Comparison of ENCODE assay signal across 1 cellular context in the genomic region with DNA sequence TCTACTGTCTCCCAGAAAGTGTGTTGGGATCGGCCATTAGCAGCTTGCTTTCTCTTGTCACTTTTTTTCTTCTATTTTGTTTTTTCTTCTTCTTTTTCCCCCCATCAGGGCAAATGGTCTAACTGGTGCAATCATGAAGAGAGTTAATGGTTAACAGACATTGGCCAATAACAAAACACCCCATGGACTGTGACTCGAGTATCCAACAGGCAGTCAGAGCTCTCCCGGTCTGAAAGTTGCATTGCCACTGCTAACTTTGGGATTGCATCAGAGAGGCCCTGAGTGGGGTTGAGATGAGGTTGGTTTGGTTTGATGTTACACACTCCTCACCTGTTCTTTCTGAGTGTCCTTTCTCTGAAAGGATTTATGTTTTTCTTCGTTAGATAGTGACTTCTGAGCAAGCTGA.
TF ChIP-seq lines count a peak whose summit lies in the region.

No MANE protein-coding gene starts in this region.

TF ChIP-seq in HepG2, 621 proteins besides CTCF, POLR2A, EP300 and RAD21 (continued from another document and continues in another):
- TF ChIP-seq, protein P1, sequence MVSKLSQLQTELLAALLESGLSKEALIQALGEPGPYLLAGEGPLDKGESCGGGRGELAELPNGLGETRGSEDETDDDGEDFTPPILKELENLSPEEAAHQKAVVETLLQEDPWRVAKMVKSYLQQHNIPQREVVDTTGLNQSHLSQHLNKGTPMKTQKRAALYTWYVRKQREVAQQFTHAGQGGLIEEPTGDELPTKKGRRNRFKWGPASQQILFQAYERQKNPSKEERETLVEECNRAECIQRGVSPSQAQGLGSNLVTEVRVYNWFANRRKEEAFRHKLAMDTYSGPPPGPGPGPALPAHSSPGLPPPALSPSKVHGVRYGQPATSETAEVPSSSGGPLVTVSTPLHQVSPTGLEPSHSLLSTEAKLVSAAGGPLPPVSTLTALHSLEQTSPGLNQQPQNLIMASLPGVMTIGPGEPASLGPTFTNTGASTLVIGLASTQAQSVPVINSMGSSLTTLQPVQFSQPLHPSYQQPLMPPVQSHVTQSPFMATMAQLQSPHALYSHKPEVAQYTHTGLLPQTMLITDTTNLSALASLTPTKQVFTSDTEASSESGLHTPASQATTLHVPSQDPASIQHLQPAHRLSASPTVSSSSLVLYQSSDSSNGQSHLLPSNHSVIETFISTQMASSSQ (IDR thresholded peaks at IDR 0.05; ENCODE audit: low read depth): peak; percentile 99
- TF ChIP-seq, protein P1 (CRISPR knock-in tag; IDR thresholded peaks at IDR 0.05; ENCODE audit: borderline replicate concordance): peak; percentile 99
- peak; percentile 98 for TF ChIP-seq ZNF614 (CRISPR knock-in tag; IDR thresholded peaks at IDR 0.05; ENCODE audit: borderline replicate concordance)
- no peak for TF ChIP-seq ZSCAN29 (CRISPR knock-in tag; conservative IDR thresholded peaks at IDR 0.05)
- TF ChIP-seq SMC3 (IDR thresholded peaks at IDR 0.05; ENCODE audit: low read length): peak; percentile 86
- no peak for TF ChIP-seq NFRKB (IDR thresholded peaks at IDR 0.05)
- TF ChIP-seq, protein P2, sequence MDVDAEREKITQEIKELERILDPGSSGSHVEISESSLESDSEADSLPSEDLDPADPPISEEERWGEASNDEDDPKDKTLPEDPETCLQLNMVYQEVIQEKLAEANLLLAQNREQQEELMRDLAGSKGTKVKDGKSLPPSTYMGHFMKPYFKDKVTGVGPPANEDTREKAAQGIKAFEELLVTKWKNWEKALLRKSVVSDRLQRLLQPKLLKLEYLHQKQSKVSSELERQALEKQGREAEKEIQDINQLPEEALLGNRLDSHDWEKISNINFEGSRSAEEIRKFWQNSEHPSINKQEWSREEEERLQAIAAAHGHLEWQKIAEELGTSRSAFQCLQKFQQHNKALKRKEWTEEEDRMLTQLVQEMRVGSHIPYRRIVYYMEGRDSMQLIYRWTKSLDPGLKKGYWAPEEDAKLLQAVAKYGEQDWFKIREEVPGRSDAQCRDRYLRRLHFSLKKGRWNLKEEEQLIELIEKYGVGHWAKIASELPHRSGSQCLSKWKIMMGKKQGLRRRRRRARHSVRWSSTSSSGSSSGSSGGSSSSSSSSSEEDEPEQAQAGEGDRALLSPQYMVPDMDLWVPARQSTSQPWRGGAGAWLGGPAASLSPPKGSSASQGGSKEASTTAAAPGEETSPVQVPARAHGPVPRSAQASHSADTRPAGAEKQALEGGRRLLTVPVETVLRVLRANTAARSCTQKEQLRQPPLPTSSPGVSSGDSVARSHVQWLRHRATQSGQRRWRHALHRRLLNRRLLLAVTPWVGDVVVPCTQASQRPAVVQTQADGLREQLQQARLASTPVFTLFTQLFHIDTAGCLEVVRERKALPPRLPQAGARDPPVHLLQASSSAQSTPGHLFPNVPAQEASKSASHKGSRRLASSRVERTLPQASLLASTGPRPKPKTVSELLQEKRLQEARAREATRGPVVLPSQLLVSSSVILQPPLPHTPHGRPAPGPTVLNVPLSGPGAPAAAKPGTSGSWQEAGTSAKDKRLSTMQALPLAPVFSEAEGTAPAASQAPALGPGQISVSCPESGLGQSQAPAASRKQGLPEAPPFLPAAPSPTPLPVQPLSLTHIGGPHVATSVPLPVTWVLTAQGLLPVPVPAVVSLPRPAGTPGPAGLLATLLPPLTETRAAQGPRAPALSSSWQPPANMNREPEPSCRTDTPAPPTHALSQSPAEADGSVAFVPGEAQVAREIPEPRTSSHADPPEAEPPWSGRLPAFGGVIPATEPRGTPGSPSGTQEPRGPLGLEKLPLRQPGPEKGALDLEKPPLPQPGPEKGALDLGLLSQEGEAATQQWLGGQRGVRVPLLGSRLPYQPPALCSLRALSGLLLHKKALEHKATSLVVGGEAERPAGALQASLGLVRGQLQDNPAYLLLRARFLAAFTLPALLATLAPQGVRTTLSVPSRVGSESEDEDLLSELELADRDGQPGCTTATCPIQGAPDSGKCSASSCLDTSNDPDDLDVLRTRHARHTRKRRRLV (CRISPR knock-in tag; IDR thresholded peaks at IDR 0.05): no peak
- TF ChIP-seq, protein P3, sequence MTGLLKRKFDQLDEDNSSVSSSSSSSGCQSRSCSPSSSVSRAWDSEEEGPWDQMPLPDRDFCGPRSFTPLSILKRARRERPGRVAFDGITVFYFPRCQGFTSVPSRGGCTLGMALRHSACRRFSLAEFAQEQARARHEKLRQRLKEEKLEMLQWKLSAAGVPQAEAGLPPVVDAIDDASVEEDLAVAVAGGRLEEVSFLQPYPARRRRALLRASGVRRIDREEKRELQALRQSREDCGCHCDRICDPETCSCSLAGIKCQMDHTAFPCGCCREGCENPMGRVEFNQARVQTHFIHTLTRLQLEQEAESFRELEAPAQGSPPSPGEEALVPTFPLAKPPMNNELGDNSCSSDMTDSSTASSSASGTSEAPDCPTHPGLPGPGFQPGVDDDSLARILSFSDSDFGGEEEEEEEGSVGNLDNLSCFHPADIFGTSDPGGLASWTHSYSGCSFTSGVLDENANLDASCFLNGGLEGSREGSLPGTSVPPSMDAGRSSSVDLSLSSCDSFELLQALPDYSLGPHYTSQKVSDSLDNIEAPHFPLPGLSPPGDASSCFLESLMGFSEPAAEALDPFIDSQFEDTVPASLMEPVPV (CRISPR knock-in tag; IDR thresholded peaks at IDR 0.05): no peak
- TF ChIP-seq, protein P4, sequence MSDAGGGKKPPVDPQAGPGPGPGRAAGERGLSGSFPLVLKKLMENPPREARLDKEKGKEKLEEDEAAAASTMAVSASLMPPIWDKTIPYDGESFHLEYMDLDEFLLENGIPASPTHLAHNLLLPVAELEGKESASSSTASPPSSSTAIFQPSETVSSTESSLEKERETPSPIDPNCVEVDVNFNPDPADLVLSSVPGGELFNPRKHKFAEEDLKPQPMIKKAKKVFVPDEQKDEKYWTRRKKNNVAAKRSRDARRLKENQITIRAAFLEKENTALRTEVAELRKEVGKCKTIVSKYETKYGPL (CRISPR knock-in tag; IDR thresholded peaks at IDR 0.05): no peak; the same call in 1 of the 2 replicates
- TF ChIP-seq ZNF652 (CRISPR knock-in tag; IDR thresholded peaks at IDR 0.05; ENCODE audit: borderline replicate concordance, low read depth): peak; percentile 66
- no peak for TF ChIP-seq GZF1 (CRISPR knock-in tag; IDR thresholded peaks at IDR 0.05)
- TF ChIP-seq SRF (IDR thresholded peaks at IDR 0.05; ENCODE audit: low read depth, low read length): peak; percentile 56; the same call in 1 of the 2 replicates
- no peak for TF ChIP-seq PRPF4 (IDR thresholded peaks at IDR 0.05; ENCODE audit: low read depth, low read length, poor library complexity, severe bottlenecking)
- peak; percentile 53; the same call in 1 of the 2 replicates for TF ChIP-seq ZBTB21 (CRISPR knock-in tag; IDR thresholded peaks at IDR 0.05)
- TF ChIP-seq ZNF570 (CRISPR knock-in tag; IDR thresholded peaks at IDR 0.05; ENCODE audit: borderline replicate concordance): no peak
- TF ChIP-seq ZNF10 (CRISPR knock-in tag; IDR thresholded peaks at IDR 0.05; ENCODE audit: borderline replicate concordance, low read depth): no peak
- peak; percentile 79; the same call in 1 of the 2 replicates for TF ChIP-seq ZNF431 (CRISPR knock-in tag; IDR thresholded peaks at IDR 0.05; ENCODE audit: borderline replicate concordance, low read depth)
- peak; percentile 94 for TF ChIP-seq TGIF2 (CRISPR knock-in tag; IDR thresholded peaks at IDR 0.05)
- peak; percentile 69; the same call in 1 of the 2 replicates for TF ChIP-seq IRX3 (CRISPR knock-in tag; IDR thresholded peaks at IDR 0.05; ENCODE audit: borderline replicate concordance, low read depth)
- TF ChIP-seq, protein P5, sequence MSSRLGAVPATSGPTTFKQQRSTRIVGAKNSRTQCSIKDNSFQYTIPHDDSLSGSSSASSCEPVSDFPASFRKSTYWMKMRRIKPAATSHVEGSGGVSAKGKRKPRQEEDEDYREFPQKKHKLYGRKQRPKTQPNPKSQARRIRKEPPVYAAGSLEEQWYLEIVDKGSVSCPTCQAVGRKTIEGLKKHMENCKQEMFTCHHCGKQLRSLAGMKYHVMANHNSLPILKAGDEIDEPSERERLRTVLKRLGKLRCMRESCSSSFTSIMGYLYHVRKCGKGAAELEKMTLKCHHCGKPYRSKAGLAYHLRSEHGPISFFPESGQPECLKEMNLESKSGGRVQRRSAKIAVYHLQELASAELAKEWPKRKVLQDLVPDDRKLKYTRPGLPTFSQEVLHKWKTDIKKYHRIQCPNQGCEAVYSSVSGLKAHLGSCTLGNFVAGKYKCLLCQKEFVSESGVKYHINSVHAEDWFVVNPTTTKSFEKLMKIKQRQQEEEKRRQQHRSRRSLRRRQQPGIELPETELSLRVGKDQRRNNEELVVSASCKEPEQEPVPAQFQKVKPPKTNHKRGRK (CRISPR knock-in tag; IDR thresholded peaks at IDR 0.05): no peak
- peak; percentile 97; the same call in 1 of the 2 replicates for TF ChIP-seq CBX5 (CRISPR knock-in tag; IDR thresholded peaks at IDR 0.05; ENCODE audit: borderline replicate concordance)
- TF ChIP-seq, protein P6, sequence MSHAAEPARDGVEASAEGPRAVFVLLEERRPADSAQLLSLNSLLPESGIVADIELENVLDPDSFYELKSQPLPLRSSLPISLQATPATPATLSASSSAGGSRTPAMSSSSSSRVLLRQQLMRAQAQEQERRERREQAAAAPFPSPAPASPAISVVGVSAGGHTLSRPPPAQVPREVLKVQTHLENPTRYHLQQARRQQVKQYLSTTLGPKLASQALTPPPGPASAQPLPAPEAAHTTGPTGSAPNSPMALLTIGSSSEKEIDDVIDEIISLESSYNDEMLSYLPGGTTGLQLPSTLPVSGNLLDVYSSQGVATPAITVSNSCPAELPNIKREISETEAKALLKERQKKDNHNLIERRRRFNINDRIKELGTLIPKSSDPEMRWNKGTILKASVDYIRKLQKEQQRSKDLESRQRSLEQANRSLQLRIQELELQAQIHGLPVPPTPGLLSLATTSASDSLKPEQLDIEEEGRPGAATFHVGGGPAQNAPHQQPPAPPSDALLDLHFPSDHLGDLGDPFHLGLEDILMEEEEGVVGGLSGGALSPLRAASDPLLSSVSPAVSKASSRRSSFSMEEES (CRISPR knock-in tag; IDR thresholded peaks at IDR 0.05): peak; percentile 80
- peak; percentile 93; the same call in 1 of the 2 replicates for TF ChIP-seq MIER3 (CRISPR knock-in tag; IDR thresholded peaks at IDR 0.05; ENCODE audit: borderline replicate concordance)
- peak; percentile 66; the same call in 1 of the 2 replicates for TF ChIP-seq NR2F2 (IDR thresholded peaks at IDR 0.05; ENCODE audit: borderline replicate concordance, low read depth)
- no peak for TF ChIP-seq ZNF776 (CRISPR knock-in tag; IDR thresholded peaks at IDR 0.05)
- no peak for TF ChIP-seq RBFOX2 (IDR thresholded peaks at IDR 0.05; ENCODE audit: low read depth, low read length)
- TF ChIP-seq, protein P7, sequence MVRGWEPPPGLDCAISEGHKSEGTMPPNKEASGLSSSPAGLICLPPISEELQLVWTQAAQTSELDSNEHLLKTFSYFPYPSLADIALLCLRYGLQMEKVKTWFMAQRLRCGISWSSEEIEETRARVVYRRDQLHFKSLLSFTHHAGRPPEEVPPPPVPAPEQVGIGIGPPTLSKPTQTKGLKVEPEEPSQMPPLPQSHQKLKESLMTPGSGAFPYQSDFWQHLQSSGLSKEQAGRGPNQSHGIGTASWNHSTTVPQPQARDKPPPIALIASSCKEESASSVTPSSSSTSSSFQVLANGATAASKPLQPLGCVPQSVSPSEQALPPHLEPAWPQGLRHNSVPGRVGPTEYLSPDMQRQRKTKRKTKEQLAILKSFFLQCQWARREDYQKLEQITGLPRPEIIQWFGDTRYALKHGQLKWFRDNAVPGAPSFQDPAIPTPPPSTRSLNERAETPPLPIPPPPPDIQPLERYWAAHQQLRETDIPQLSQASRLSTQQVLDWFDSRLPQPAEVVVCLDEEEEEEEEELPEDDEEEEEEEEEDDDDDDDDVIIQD (CRISPR knock-in tag; IDR thresholded peaks at IDR 0.05; ENCODE audit: low read depth): peak; percentile 98
- TF ChIP-seq, protein P8, sequence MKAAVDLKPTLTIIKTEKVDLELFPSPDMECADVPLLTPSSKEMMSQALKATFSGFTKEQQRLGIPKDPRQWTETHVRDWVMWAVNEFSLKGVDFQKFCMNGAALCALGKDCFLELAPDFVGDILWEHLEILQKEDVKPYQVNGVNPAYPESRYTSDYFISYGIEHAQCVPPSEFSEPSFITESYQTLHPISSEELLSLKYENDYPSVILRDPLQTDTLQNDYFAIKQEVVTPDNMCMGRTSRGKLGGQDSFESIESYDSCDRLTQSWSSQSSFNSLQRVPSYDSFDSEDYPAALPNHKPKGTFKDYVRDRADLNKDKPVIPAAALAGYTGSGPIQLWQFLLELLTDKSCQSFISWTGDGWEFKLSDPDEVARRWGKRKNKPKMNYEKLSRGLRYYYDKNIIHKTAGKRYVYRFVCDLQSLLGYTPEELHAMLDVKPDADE (CRISPR knock-in tag; IDR thresholded peaks at IDR 0.05): no peak
- TF ChIP-seq ZNF350 (CRISPR knock-in tag; IDR thresholded peaks at IDR 0.05; ENCODE audit: borderline replicate concordance, low read depth): peak; percentile 47; the same call in 1 of the 2 replicates
- TF ChIP-seq ZIK1 (CRISPR knock-in tag; IDR thresholded peaks at IDR 0.05; ENCODE audit: borderline replicate concordance, low read depth): no peak
- TF ChIP-seq BCL6 (CRISPR knock-in tag; IDR thresholded peaks at IDR 0.05): peak; percentile 94
- TF ChIP-seq ISL2 (CRISPR knock-in tag; IDR thresholded peaks at IDR 0.05): peak; percentile 90
- peak; percentile 50; the same call in 1 of the 2 replicates for TF ChIP-seq NR2F6 (IDR thresholded peaks at IDR 0.05)
- TF ChIP-seq NR2F6 (CRISPR knock-in tag; IDR thresholded peaks at IDR 0.05): peak; percentile 84
- no peak for TF ChIP-seq ZNF382 (CRISPR knock-in tag; IDR thresholded peaks at IDR 0.05; ENCODE audit: borderline replicate concordance)
- TF ChIP-seq ZNF430 (CRISPR knock-in tag; IDR thresholded peaks at IDR 0.05): peak; percentile 70
- no peak for TF ChIP-seq ZNF530 (CRISPR knock-in tag; IDR thresholded peaks at IDR 0.05; ENCODE audit: low read depth)
- peak; percentile 79 for TF ChIP-seq ELF3 (CRISPR knock-in tag; IDR thresholded peaks at IDR 0.05)
- TF ChIP-seq, protein P9, sequence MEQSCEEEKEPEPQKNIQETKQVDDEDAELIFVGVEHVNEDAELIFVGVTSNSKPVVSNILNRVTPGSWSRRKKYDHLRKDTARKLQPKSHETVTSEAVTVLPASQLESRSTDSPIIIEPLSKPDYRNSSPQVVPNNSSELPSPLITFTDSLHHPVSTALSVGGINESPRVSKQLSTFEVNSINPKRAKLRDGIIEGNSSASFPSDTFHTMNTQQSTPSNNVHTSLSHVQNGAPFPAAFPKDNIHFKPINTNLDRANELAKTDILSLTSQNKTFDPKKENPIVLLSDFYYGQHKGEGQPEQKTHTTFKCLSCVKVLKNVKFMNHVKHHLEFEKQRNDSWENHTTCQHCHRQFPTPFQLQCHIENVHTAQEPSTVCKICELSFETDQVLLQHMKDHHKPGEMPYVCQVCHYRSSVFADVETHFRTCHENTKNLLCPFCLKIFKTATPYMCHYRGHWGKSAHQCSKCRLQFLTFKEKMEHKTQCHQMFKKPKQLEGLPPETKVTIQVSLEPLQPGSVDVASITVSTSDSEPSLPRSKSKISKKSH (CRISPR knock-in tag; IDR thresholded peaks at IDR 0.05; ENCODE audit: borderline replicate concordance): no peak
- TF ChIP-seq YY1 (IDR thresholded peaks at IDR 0.05; ENCODE audit: insufficient read depth, insufficient replicate concordance, low read depth, low read length): peak; percentile 16
